ENCODE assay signal across 14 cellular contexts in genomic region chr7:80098795-80099194, GRCh38. TPM values are rescaled to one million over a fixed set of nuclear protein-coding genes. Genes with fewer than 3 reads are reported as not detected.
DNase-seq lines count a peak whose midpoint lies in the region; ATAC-seq and TF ChIP-seq lines count a peak whose summit lies in the region.
"Had no signal": no experiment of that assay in that cellular context is flagged by ENCODE, and none has a peak within 500 bp of the region (broad histone marks: within the 10 kb centered on the region; RNA-seq: fewer than 3 reads in every experiment).

No MANE protein-coding gene starts in this region.

- peaks cover 0 to 1% (median 0%) of the 10 kb centered on the region in 3 donors for H3K27me3 Mint-ChIP-seq in CD14-positive monocyte (ENCODE audit: low read depth in 3 of 3)
- H3K27me3 Mint-ChIP-seq: activated T-helper 17 cell treated with anti-CD3 and anti-CD28 coated beads, Interleukin-2, amount 50 U/mL, for 72 hours had no signal

- H3K27ac ChIP-seq in PC-3 (ENCODE audit: low read length), result no peak overlapping the region
- no peak overlapping the region for H3K27ac ChIP-seq in body of pancreas
- H3K27ac ChIP-seq in right atrium auricular region, result no peak overlapping the region
- H3K27ac ChIP-seq: ovary, Peyer's patch had no signal

- POLR2A ChIA-PET in PC-3 (lab: Charles Lee; ENCODE audit: unreplicated experiment), result no interaction called here

- BruUV-seq in PC-3 (replicated peaks; lab: Mats Ljungman, UMichigan), result no TSS peak

- H3K27ac Mint-ChIP-seq in CD14-positive monocyte, result no peak overlapping the region
- H3K27ac Mint-ChIP-seq: activated T-helper 17 cell treated with anti-CD3 and anti-CD28 coated beads, Interleukin-2, amount 50 U/mL, for 72 hours; immature natural killer cell had no signal

- H4K20me1 ChIP-seq in PC-3 (ENCODE audit: low read length), result no peaks in the 10 kb centered on the region

- no peaks in the 10 kb centered on the region for H3K79me2 ChIP-seq in PC-3 (ENCODE audit: low read length)

- no peak for TF ChIP-seq POLR2A in body of pancreas (IDR thresholded peaks at IDR 0.05)

- H3K36me3 ChIP-seq in H7 (replicated peaks; ENCODE audit: control insufficient read depth, insufficient read depth, low read length) (no peaks in the 10 kb centered on the region), PC-3 (ENCODE audit: low read depth, low read length) (no peaks in the 10 kb centered on the region), body of pancreas (replicated peaks in 1 of 2; ENCODE audit: insufficient read depth in 1 of 2, low read depth in 2 of 2) (no peaks in the 10 kb centered on the region), right atrium auricular region (no peaks in the 10 kb centered on the region)
- H3K36me3 ChIP-seq: ovary, Peyer's patch had no signal

- 80 to 88% methylated on average over 6 of the region's 6 CpGs for WGBS in body of pancreas, 2 donors

- CTCF ChIA-PET in PC-3 (lab: Charles Lee), result no interaction called here

- no peaks in the 10 kb centered on the region for H3K36me3 Mint-ChIP-seq in CD14-positive monocyte
- H3K36me3 Mint-ChIP-seq: immature natural killer cell had no signal

- DNase-seq in CD14-positive monocyte (ENCODE audit: low spot score) (no peak), H7 (peak; percentile 35), PC-3 (no peak), iPS DF 4.7 (ENCODE audit: extremely low read depth, low spot score) (peak; percentile 41), body of pancreas (no peak), NCI-H1092 (lab: John Stamatoyannopoulos, UW) (no peak), right atrium auricular region (ENCODE audit: low spot score) (no peak), NCI-H2227 (lab: John Stamatoyannopoulos, UW; ENCODE audit: unreplicated experiment) (no peak)
- DNase-seq: effector CD4-positive, alpha-beta T cell; immature natural killer cell; MV-4-11; ovary; Peyer's patch had no signal

- TF ChIP-seq CTCF in CD14-positive monocyte (IDR thresholded peaks at IDR 0.05) (peak; percentile 32), PC-3 (conservative IDR thresholded peaks at IDR 0.05; ENCODE audit: low read depth, low read length) (peak; percentile 47), body of pancreas (IDR thresholded peaks at IDR 0.05) (peak in 1 of 7 experiments; percentile 4), right atrium auricular region (IDR thresholded peaks at IDR 0.05) (peak in 1 of 2 donors; percentile 10)

- H3K4me3 Mint-ChIP-seq in CD14-positive monocyte, result no peak overlapping the region
- H3K4me3 Mint-ChIP-seq: activated T-helper 17 cell treated with anti-CD3 and anti-CD28 coated beads, Interleukin-2, amount 50 U/mL, for 72 hours; immature natural killer cell had no signal

- no peaks in the 10 kb centered on the region for H3F3A ChIP-seq in PC-3 (ENCODE audit: low read length, unreplicated experiment)

- H3K9ac ChIP-seq in PC-3 (ENCODE audit: low read length), result no peak overlapping the region

- no peaks in the 10 kb centered on the region for H3K9me3 ChIP-seq in PC-3 (ENCODE audit: low read length)
- H3K9me3 ChIP-seq in body of pancreas, result no peaks in the 10 kb centered on the region
- H3K9me3 ChIP-seq in right atrium auricular region, result peaks cover 0 to 5% of the 10 kb centered on the region in 2 donors
- H3K9me3 ChIP-seq: ovary, Peyer's patch had no signal

- H2AFZ ChIP-seq in PC-3 (ENCODE audit: low read length), result no peak overlapping the region

- H3K9me3 Mint-ChIP-seq in CD14-positive monocyte, result peaks cover 0 to 3% (median under 1%) of the 10 kb centered on the region in 7 donors

- no peak overlapping the region for H3K4me2 ChIP-seq in PC-3 (ENCODE audit: low read length)

- intact Hi-C loops in CD14-positive monocyte (cut with micrococcal nuclease), result no loop called here
- intact Hi-C loops in PC-3 (cut with micrococcal nuclease), result loop anchor here (2.0 kb wide), 1 partner anchor 36 kb away; the partner anchor contains the start of gene GNAI1
- intact Hi-C loops in body of pancreas (cut with DNase I), result no loop called here

- no peaks in the 10 kb centered on the region for H3K4me1 Mint-ChIP-seq in CD14-positive monocyte
- H3K4me1 Mint-ChIP-seq: activated T-helper 17 cell treated with anti-CD3 and anti-CD28 coated beads, Interleukin-2, amount 50 U/mL, for 72 hours; immature natural killer cell had no signal

- ATAC-seq in PC-3 (peak; percentile 59), body of pancreas (no peak)
- ATAC-seq: activated T-helper 17 cell treated with anti-CD3 and anti-CD28 coated beads, Interleukin-2, amount 50 U/mL, for 72 hours had no signal

- H3K27me3 ChIP-seq in H7 (ENCODE audit: control insufficient read depth, insufficient read depth, low read length) (no peaks in the 10 kb centered on the region), PC-3 (ENCODE audit: low read length) (no peaks in the 10 kb centered on the region), body of pancreas (no peaks in the 10 kb centered on the region), right atrium auricular region (no peaks in the 10 kb centered on the region)
- H3K27me3 ChIP-seq: ovary, Peyer's patch had no signal

- no peaks in the 10 kb centered on the region for H3K4me1 ChIP-seq in PC-3 (ENCODE audit: insufficient read depth, low read length)
- no peaks in the 10 kb centered on the region for H3K4me1 ChIP-seq in body of pancreas
- no peaks in the 10 kb centered on the region for H3K4me1 ChIP-seq in right atrium auricular region
- H3K4me1 ChIP-seq: Peyer's patch had no signal

- H3K4me3 ChIP-seq in H7 (ENCODE audit: insufficient read depth, low read depth, low read length), result no peak overlapping the region
- no peak overlapping the region for H3K4me3 ChIP-seq in PC-3 (ENCODE audit: low read length)
- H3K4me3 ChIP-seq in body of pancreas, result no peak overlapping the region
- no peak overlapping the region for H3K4me3 ChIP-seq in right atrium auricular region
- H3K4me3 ChIP-seq: ovary, Peyer's patch had no signal

- H3K9me2 ChIP-seq in PC-3 (replicated peaks; ENCODE audit: low read length), result no peaks in the 10 kb centered on the region

RNA-seq across cellular contexts. Expression of gene GNAI1, which starts 35.8 kb away (rescaled TPM):
- polyA plus RNA-seq in CD14-positive monocyte, result 1 to 10 TPM in 1 of 2 donors, under 1 TPM in 1; 0.79 to 1.0 TPM
- total RNA-seq in H7 (2014; rRNA removed; shearing (Covaris generic)), result 19.4 and 35.3 TPM in 2 replicates
- 16.9 and 19.6 TPM in 2 replicates for total RNA-seq in PC-3 (2014; rRNA removed)
- 10 to 100 TPM in 1 of 2 donors, 1 to 10 TPM in 1; 9.1 to 16.5 TPM for total RNA-seq in body of pancreas
- total RNA-seq in right atrium auricular region, result 10 to 100 TPM in 1 of 2 donors, 1 to 10 TPM in 1; 9.2 to 11.5 TPM
- total RNA-seq: activated T-helper 17 cell treated with anti-CD3 and anti-CD28 coated beads, Interleukin-2, amount 50 U/mL, for 72 hours had no signal

Comparison
In these comparisons a context has a peak if more than half of its experiments do, and no peak if none do; other contexts are left out.
1. DNase-seq: peak in H7 (single experiment) and iPS DF 4.7 (single experiment); none in CD14-positive monocyte (single experiment), PC-3 (single experiment), body of pancreas (0 of 4), NCI-H1092 (single experiment), right atrium auricular region (single experiment) and NCI-H2227 (single experiment).